In the genomic region with DNA sequence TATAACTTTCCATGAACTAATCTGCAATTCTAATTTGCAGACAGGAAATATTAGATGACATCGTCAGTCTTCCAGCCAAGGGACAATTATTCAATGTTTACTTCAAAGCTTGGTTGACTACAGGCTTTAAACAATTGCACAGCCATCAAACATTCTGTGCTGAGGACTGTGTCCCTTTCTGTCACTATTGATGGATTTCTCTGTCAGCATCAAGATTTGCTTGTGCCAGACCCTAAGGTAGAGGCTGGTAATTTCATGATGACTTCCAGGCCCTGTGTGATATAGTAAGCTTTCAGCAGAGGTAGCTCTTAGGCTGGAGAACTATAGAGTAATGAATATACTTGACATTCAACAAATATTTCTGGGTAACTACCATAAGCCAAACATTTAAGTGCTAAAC, we compare ENCODE assay signal across 29 cellular contexts.
"Had no signal": no experiment of that assay in that cellular context is flagged by ENCODE, and none has a peak within 500 bp of the region (broad histone marks: within the 10 kb centered on the region; RNA-seq: fewer than 3 reads in every experiment).

No MANE protein-coding gene starts in this region.

- ATAC-seq: naive thymus-derived CD8-positive, alpha-beta T cell; natural killer cell treated with Interleukin-12 subunit alpha and Interleukin-12 subunit beta and Interleukin-15 and Interleukin-18, amount 100 ng/mL, for 72 hours; psoas muscle; right cardiac atrium; right lobe of liver; stimulated activated memory B cell treated with anti-CD40 and anti-IgM and Interleukin-4, amounts not matched to agents 10 μg/mL and 1 μg/mL and 100 μg/mL, for 72 hours; stimulated activated naive CD8-positive, alpha-beta T cell treated with anti-CD3 and anti-CD28 coated beads, Interleukin-15, amount 100 ng/mL, for 72 hours; stimulated activated naive CD8-positive, alpha-beta T cell treated with anti-CD3 and anti-CD28 coated beads, Interleukin-15, Interleukin-2, amounts not matched to agents 100 U/mL and 50 U/mL, for 24 hours had no signal

- DNase-seq: naive B cell; naive thymus-derived CD8-positive, alpha-beta T cell; nephron progenitor cell; occipital lobe; ovary; posterior cingulate gyrus; psoas muscle; right cardiac atrium; right lobe of liver; sigmoid colon; small intestine; spleen; stimulated activated CD4-positive, alpha-beta T cell treated with anti-CD3 and anti-CD28 coated beads, Interleukin-12 subunit alpha, Interleukin-12 subunit beta, amount 100 ng/mL, for 4 hours; stimulated activated CD4-positive, alpha-beta T cell treated with anti-CD3 and anti-CD28 coated beads, Interleukin-1b, Interleukin-23, amount 100 ng/mL, for 48 hours; stimulated activated CD4-positive, alpha-beta T cell treated with anti-CD3 and anti-CD28 coated beads, Interleukin-4, amount 100 ng/mL, for 1 hour; stimulated activated CD4-positive, alpha-beta T cell treated with anti-CD3 and anti-CD28 coated beads, Interleukin-4, amount 100 ng/mL, for 4 hours; stimulated activated CD8-positive, alpha-beta memory T cell treated with anti-CD3 and anti-CD28 coated beads, Interleukin-4, amount 100 ng/mL, for 48 hours; stimulated activated naive CD4-positive, alpha-beta T cell; stimulated activated naive CD8-positive, alpha-beta T cell treated with anti-CD3 and anti-CD28 coated beads, Interleukin-15, amount 100 ng/mL, for 72 hours; stimulated activated naive CD8-positive, alpha-beta T cell treated with anti-CD3 and anti-CD28 coated beads, Interleukin-15, Interleukin-2, amounts not matched to agents 100 U/mL and 50 U/mL, for 24 hours; substantia nigra; testis; tibial artery; transverse colon; upper lobe of left lung had no signal

- H3K79me2 ChIP-seq: parathyroid adenoma had no signal

- H3K9ac ChIP-seq: parathyroid adenoma had no signal

- H3K36me3 ChIP-seq: ovary, right lobe of liver, sigmoid colon, spleen, suprapubic skin, tibial artery, transverse colon, upper lobe of left lung had no signal

- H2AFZ ChIP-seq: parathyroid adenoma had no signal

- H3K27me3 ChIP-seq: ovary, right lobe of liver, sigmoid colon, spleen, suprapubic skin, testis, tibial artery, transverse colon, upper lobe of left lung had no signal

- H3K4me1 ChIP-seq: parathyroid adenoma, psoas muscle, right lobe of liver, sigmoid colon, spleen, suprapubic skin, testis, tibial artery, transverse colon, upper lobe of left lung had no signal

- H3K9me3 ChIP-seq: ovary, right lobe of liver, suprapubic skin, testis, tibial artery, transverse colon had no signal

- H3K4me3 ChIP-seq: ovary, psoas muscle, right lobe of liver, sigmoid colon, spleen, suprapubic skin, testis, tibial artery, transverse colon, upper lobe of left lung had no signal

- H3K27ac ChIP-seq: ovary, parathyroid adenoma, psoas muscle, right lobe of liver, sigmoid colon, spleen, suprapubic skin, testis, tibial artery, transverse colon, upper lobe of left lung had no signal
